11 cellular contexts compared by ENCODE assay signal in the genomic region with DNA sequence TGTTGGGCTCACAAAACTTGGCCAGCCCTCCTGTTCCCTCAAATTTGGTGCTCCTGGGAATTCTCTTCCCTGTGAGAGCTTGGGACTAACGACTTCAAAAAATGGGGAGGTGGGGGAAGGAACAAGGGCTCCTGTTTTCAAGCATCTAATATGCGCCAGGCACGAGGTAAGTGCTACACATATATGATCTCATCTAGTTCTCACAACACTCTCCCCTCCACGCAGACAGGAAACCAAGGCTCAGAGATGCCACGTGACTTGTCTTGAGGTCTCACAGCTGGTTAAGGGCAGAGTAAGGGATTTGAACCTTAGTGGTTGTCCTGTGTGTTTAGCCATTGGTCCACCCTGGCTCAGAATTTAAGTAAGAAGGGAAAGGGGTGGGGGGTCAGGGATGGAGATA.
DNase-seq lines count a peak whose midpoint lies in the region; ATAC-seq and TF ChIP-seq lines count a peak whose summit lies in the region.
"Had no signal": no experiment of that assay in that cellular context is flagged by ENCODE, and none has a peak within 500 bp of the region (broad histone marks: within the 10 kb centered on the region; RNA-seq: fewer than 3 reads in every experiment).

No MANE protein-coding gene starts in this region.

- H3K9ac ChIP-seq in BLaER1 treated with 17β-estradiol and CSF1 and Interleukin-3, amounts not matched to agents 10 nM and 100 nM: no peak overlapping the region
- H3K9ac ChIP-seq in KMS-11: no peak overlapping the region

- no peak overlapping the region for H2AFZ ChIP-seq in KMS-11 (ENCODE audit: low read depth)

- ATAC-seq in GM21381 (IDR thresholded peaks at IDR 0.05; ENCODE audit: unreplicated experiment) (no peak), HG02970 (IDR thresholded peaks at IDR 0.05; ENCODE audit: low FRiP score, unreplicated experiment) (no peak)
- ATAC-seq: gastroesophageal sphincter had no signal

- no peaks in the 10 kb centered on the region for H3K79me2 ChIP-seq in KMS-11 (ENCODE audit: insufficient read depth, low read depth)

- H3K4me1 ChIP-seq in BLaER1 treated with 17β-estradiol and CSF1 and Interleukin-3, amounts not matched to agents 10 nM and 100 nM: peaks cover 4 to 17% (median 10%) of the 10 kb centered on the region in 10 experiments; a peak in 18 of 20 replicates
- H3K4me1 ChIP-seq in KMS-11 (ENCODE audit: low read depth, poor library complexity, severe bottlenecking): peaks cover 41% of the 10 kb centered on the region
- H3K4me1 ChIP-seq: gastroesophageal sphincter had no signal

- H3K9me3 ChIP-seq in BLaER1 treated with 17β-estradiol and CSF1 and Interleukin-3, amounts not matched to agents 10 nM and 100 nM (replicated peaks in 1 of 11): no peaks in the 10 kb centered on the region
- H3K9me3 ChIP-seq: gastroesophageal sphincter had no signal

- no peaks in the 10 kb centered on the region for H3K27me3 ChIP-seq in BLaER1 treated with 17β-estradiol and CSF1 and Interleukin-3, amounts not matched to agents 10 nM and 100 nM
- H3K27me3 ChIP-seq in KMS-11 (ENCODE audit: insufficient read depth, low read depth): no peaks in the 10 kb centered on the region
- H3K27me3 ChIP-seq: gastroesophageal sphincter had no signal

- H3K36me3 Mint-ChIP-seq in activated T-helper 1 cell treated with anti-CD3 and anti-CD28 coated beads, Interleukin-12 subunit alpha, Interleukin-12 subunit beta, Interleukin-2, Interleukin-4 antibody, amounts not matched to agents 30 ng/mL and 10 ng/mL and 1 ng/mL, durations not matched to agents 14 hours and 24 hours and 36 hours (ENCODE audit: low read depth): no peaks in the 10 kb centered on the region

- H3K36me3 ChIP-seq in BLaER1 treated with 17β-estradiol and CSF1 and Interleukin-3, amounts not matched to agents 10 nM and 100 nM: no peaks in the 10 kb centered on the region
- no peaks in the 10 kb centered on the region for H3K36me3 ChIP-seq in KMS-11 (ENCODE audit: insufficient read depth)
- H3K36me3 ChIP-seq: gastroesophageal sphincter had no signal

- no peaks in the 10 kb centered on the region for H3K9me3 Mint-ChIP-seq in activated T-helper 1 cell treated with anti-CD3 and anti-CD28 coated beads, Interleukin-12 subunit alpha, Interleukin-12 subunit beta, Interleukin-2, Interleukin-4 antibody, amounts not matched to agents 30 ng/mL and 10 ng/mL and 1 ng/mL, durations not matched to agents 14 hours and 24 hours and 36 hours

- no peak overlapping the region for H3K4me3 Mint-ChIP-seq in activated T-helper 1 cell treated with anti-CD3 and anti-CD28 coated beads, Interleukin-12 subunit alpha, Interleukin-12 subunit beta, Interleukin-2, Interleukin-4 antibody, amounts not matched to agents 30 ng/mL and 10 ng/mL and 1 ng/mL, durations not matched to agents 14 hours and 24 hours and 36 hours

- no peak overlapping the region for H3K4me3 ChIP-seq in BLaER1 treated with 17β-estradiol and CSF1 and Interleukin-3, amounts not matched to agents 10 nM and 100 nM
- no peak overlapping the region for H3K4me3 ChIP-seq in KMS-11 (IDR thresholded peaks at IDR 0.05; ENCODE audit: insufficient read depth, low read depth, low read length)
- H3K4me3 ChIP-seq: gastroesophageal sphincter had no signal

- H3K27ac Mint-ChIP-seq in activated T-helper 1 cell treated with anti-CD3 and anti-CD28 coated beads, Interleukin-12 subunit alpha, Interleukin-12 subunit beta, Interleukin-2, Interleukin-4 antibody, amounts not matched to agents 30 ng/mL and 10 ng/mL and 1 ng/mL, durations not matched to agents 14 hours and 24 hours and 36 hours: peak overlapping the region; percentile 29

- H3K4me2 ChIP-seq in BLaER1 treated with 17β-estradiol and CSF1 and Interleukin-3, amounts not matched to agents 10 nM and 100 nM: peak overlapping the region in 9 of 11 experiments; percentile 9 to 64 (median 42); a peak in 15 of 22 replicates
- H3K4me2 ChIP-seq in KMS-11: peak overlapping the region; percentile 40

- H3K27me3 Mint-ChIP-seq in activated T-helper 1 cell treated with anti-CD3 and anti-CD28 coated beads, Interleukin-12 subunit alpha, Interleukin-12 subunit beta, Interleukin-2, Interleukin-4 antibody, amounts not matched to agents 30 ng/mL and 10 ng/mL and 1 ng/mL, durations not matched to agents 14 hours and 24 hours and 36 hours (ENCODE audit: insufficient read depth): peaks cover 12% of the 10 kb centered on the region

- no peak for TF ChIP-seq CTCF in KMS-11 (conservative IDR thresholded peaks at IDR 0.05; ENCODE audit: low read depth, low read length)

- H3K27ac ChIP-seq in BLaER1 treated with 17β-estradiol and CSF1 and Interleukin-3, amounts not matched to agents 10 nM and 100 nM: no peak overlapping the region
- H3K27ac ChIP-seq in KMS-11: no peak overlapping the region; the same call in 1 of the 2 replicates
- H3K27ac ChIP-seq: gastroesophageal sphincter had no signal

- H4K20me1 ChIP-seq in BLaER1 treated with 17β-estradiol and CSF1 and Interleukin-3, amounts not matched to agents 10 nM and 100 nM: peaks cover 0 to 6% (median 0%) of the 10 kb centered on the region in 11 experiments; a peak in 1 of 22 replicates
- H4K20me1 ChIP-seq in KMS-11 (ENCODE audit: insufficient read depth): no peaks in the 10 kb centered on the region

- intact Hi-C loops in activated T-helper 1 cell treated with anti-CD3 and anti-CD28 coated beads, Interleukin-12 subunit alpha, Interleukin-12 subunit beta, Interleukin-2, Interleukin-4 antibody, amounts not matched to agents 30 ng/mL and 10 ng/mL and 1 ng/mL, durations not matched to agents 14 hours and 24 hours and 36 hours (cut with micrococcal nuclease): no loop called here

- DNase-seq in activated T-helper 1 cell treated with anti-CD3 and anti-CD28 coated beads, Interleukin-12 subunit alpha, Interleukin-12 subunit beta, Interleukin-2, Interleukin-4 antibody, amounts not matched to agents 30 ng/mL and 10 ng/mL and 1 ng/mL, durations not matched to agents 14 hours and 24 hours and 36 hours (ENCODE audit: low spot score): peak; percentile 56
- DNase-seq in mesenteric fat pad (ENCODE audit: low spot score) (peak; percentile 24), DMS153 treated with DMSO at 0.1 percent for 48 hours (lab: John Stamatoyannopoulos, UW; ENCODE audit: unreplicated experiment) (no peak), 8988T (no peak)
- DNase-seq: anterior cingulate cortex, NCI-H1930 had no signal

- H3K4me1 Mint-ChIP-seq in activated T-helper 1 cell treated with anti-CD3 and anti-CD28 coated beads, Interleukin-12 subunit alpha, Interleukin-12 subunit beta, Interleukin-2, Interleukin-4 antibody, amounts not matched to agents 30 ng/mL and 10 ng/mL and 1 ng/mL, durations not matched to agents 14 hours and 24 hours and 36 hours (ENCODE audit: low read depth): peaks cover 11% of the 10 kb centered on the region

Comparison
In these comparisons a context has a peak if more than half of its experiments do, and no peak if none do; other contexts are left out.
1. DNase-seq: peak in activated T-helper 1 cell treated with anti-CD3 and anti-CD28 coated beads, Interleukin-12 subunit alpha, Interleukin-12 subunit beta, Interleukin-2, Interleukin-4 antibody, amounts not matched to agents 30 ng/mL and 10 ng/mL and 1 ng/mL, durations not matched to agents 14 hours and 24 hours and 36 hours (single experiment) and mesenteric fat pad (single experiment); none in DMS153 treated with DMSO at 0.1 percent for 48 hours (single experiment) and 8988T (single experiment).